ENCODE assay signal across 10 cellular contexts in genomic region chr11:13261600-13262061, GRCh38. TPM values are rescaled to one million over a fixed set of nuclear protein-coding genes. Genes with fewer than 3 reads are reported as not detected.
A peak's percentile ranks its signal among the peaks of the same experiment; 100 is the strongest.
DNase-seq lines count a peak whose midpoint lies in the region; ATAC-seq and TF ChIP-seq lines count a peak whose summit lies in the region.
"Had no signal": no experiment of that assay in that cellular context is flagged by ENCODE, and none has a peak within 500 bp of the region (broad histone marks: within the 10 kb centered on the region; RNA-seq: fewer than 3 reads in every experiment).

No MANE protein-coding gene starts in this region.

- no peaks in the 10 kb centered on the region for H3K9me3 Mint-ChIP-seq in mesothelial cell of epicardium

- no peak overlapping the region for H3K27ac Mint-ChIP-seq in mesothelial cell of epicardium

- 8 to 17% (median 10%) methylated on average over 8 of the region's 8 CpGs for WGBS in ovary, 3 donors

- H3K4me1 ChIP-seq in Peyer's patch (peaks cover 0 to 29% (median 0%) of the 10 kb centered on the region in 4 donors), ovary (ENCODE audit: insufficient read depth) (peaks cover 3% of the 10 kb centered on the region)

- H3K9me3 ChIP-seq in Peyer's patch (no peaks in the 10 kb centered on the region), ovary (no peaks in the 10 kb centered on the region)

- H3K4me1 Mint-ChIP-seq in mesothelial cell of epicardium = peaks cover 31% of the 10 kb centered on the region

- intact Hi-C loops in ovary (cut with DNase I) = no loop called here

- H3K27me3 Mint-ChIP-seq in mesothelial cell of epicardium (ENCODE audit: low read depth) = peaks cover 11% of the 10 kb centered on the region

- TF ChIP-seq EP300 in ovary (IDR thresholded peaks at IDR 0.05) = no peak

- H3K4me3 Mint-ChIP-seq in mesothelial cell of epicardium = no peak overlapping the region

- no peak for ATAC-seq in GM19035 (IDR thresholded peaks at IDR 0.05; ENCODE audit: unreplicated experiment)

- no peaks in the 10 kb centered on the region for H3K36me3 Mint-ChIP-seq in mesothelial cell of epicardium

- CTCF ChIA-PET in GM10248 (lab: Yijun Ruan, JAX) = interaction anchor here (1.3 to 2.4 kb wide), 3 partner anchors 10 to 84 kb away, joined by 3 to 6 read pairs (median 5); no protein-coding TSS in a partner anchor

- H3K36me3 ChIP-seq in Peyer's patch = no peaks in the 10 kb centered on the region
- no peaks in the 10 kb centered on the region for H3K36me3 ChIP-seq in ovary

- TF ChIP-seq CTCF in AG09319 (IDR thresholded peaks at IDR 0.05; ENCODE audit: low read depth, low read length) (no peak), Peyer's patch (IDR thresholded peaks at IDR 0.05) (no peak), fibroblast of the aortic adventitia (IDR thresholded peaks at IDR 0.05; ENCODE audit: insufficient read depth, low read length) (no peak), ovary (IDR thresholded peaks at IDR 0.05) (no peak), GM10248 (IDR thresholded peaks at IDR 0.05; ENCODE audit: control extremely low read depth, extremely low read depth, low read depth, missing control alignments) (no peak), mesothelial cell of epicardium (IDR thresholded peaks at IDR 0.05; ENCODE audit: unreplicated experiment) (no peak)

- DNase-seq in AG09319 (ENCODE audit: extremely low read depth, low read depth) (peak; percentile 58), Peyer's patch (no peak), fibroblast of the aortic adventitia (ENCODE audit: low read depth) (peak; percentile 85), ovary (peak in 2 of 5 donors; percentile 33 to 34), GM10248 (ENCODE audit: extremely low spot score) (no peak), GOT3 (lab: John Stamatoyannopoulos, UW) (no peak), mesothelial cell of epicardium (ENCODE audit: low spot score in 2 of 2, unreplicated experiment in 2 of 2) (no peak)
- DNase-seq: H7, NCI-H82 had no signal

- no peak for TF ChIP-seq POLR2A in Peyer's patch (IDR thresholded peaks at IDR 0.05)
- no peak for TF ChIP-seq POLR2A in ovary (IDR thresholded peaks at IDR 0.05)

- H3K27ac ChIP-seq in Peyer's patch (peak overlapping the region in 3 of 4 donors; percentile 24 to 62 (median 55)), ovary (peak overlapping the region; percentile 28 to 54)

- H3K4me3 ChIP-seq in Peyer's patch = no peak overlapping the region
- no peak overlapping the region for H3K4me3 ChIP-seq in fibroblast of the aortic adventitia (ENCODE audit: low read depth, low read length)
- H3K4me3 ChIP-seq in ovary = no peak overlapping the region

- POLR2A ChIA-PET in GM10248 (lab: Yijun Ruan, JAX) = no interaction called here

- H3K27me3 ChIP-seq in Peyer's patch (no peaks in the 10 kb centered on the region), ovary (no peaks in the 10 kb centered on the region)

RNA-seq across cellular contexts. Expression of gene BMAL1, which starts 16.0 kb away (rescaled TPM):
- total RNA-seq in Peyer's patch (10 to 100 TPM; 19.4 to 87.5 (median 39.7) TPM), fibroblast of the aortic adventitia (ENCODE audit: low replicate concordance) (5.5 and 6.1 TPM in 2 replicates), ovary (10 to 100 TPM; 19.9 to 53.4 (median 31.8) TPM), mesothelial cell of epicardium (5.5 to 6.7 TPM (median 5.8 TPM) in 3 replicates)
- 10 to 100 TPM; 17.7 to 19.2 TPM for polyA plus RNA-seq in ovary

Comparison
In these comparisons a context has a peak if more than half of its experiments do, and no peak if none do; other contexts are left out.
1. DNase-seq: peak in AG09319 (single experiment) and fibroblast of the aortic adventitia (single experiment); none in Peyer's patch (0 of 3), GM10248 (single experiment), GOT3 (single experiment) and mesothelial cell of epicardium (0 of 2).